In the genomic region with DNA sequence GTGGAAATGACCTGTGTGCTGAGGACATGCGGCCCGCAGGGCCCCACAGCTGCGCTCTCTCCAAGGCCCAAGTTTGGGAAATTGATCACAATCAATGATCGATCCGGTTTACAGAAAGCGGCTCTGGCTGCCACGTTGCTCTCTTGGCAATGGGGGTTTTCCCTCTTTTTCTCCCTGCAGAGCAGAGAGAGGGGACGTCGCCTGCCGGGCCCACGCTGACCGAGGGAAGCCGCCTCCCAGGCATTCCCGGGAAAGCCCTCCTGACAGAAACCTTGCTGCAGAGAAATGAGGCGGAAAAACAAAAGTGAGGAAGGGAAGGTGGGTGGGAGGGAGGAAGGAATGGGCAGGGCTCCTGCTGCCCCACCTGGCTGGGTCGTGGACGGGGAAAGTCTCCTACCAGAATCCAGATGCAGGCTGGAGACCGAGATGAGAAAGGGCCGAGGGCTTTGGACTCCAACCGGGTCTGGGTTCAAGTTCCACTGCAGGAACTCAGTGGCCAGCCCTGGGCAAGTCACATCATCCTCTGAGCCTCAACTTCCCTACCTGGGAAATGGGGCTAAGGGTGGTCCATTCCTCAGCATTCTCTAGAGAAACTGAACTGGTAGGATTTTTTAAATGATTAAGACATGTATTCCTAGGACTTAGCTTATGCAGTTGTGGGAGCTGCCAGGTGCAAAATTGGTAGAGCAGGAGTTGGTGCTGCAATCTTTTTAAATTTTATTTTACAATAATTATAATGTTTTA, we compare ENCODE assay signal across 2 cellular contexts.
TF ChIP-seq lines count a peak whose summit lies in the region.

No MANE protein-coding gene starts in this region.

TF ChIP-seq in HepG2, 621 proteins besides CTCF, POLR2A, EP300 and RAD21:
- TF ChIP-seq HOXD1 (CRISPR knock-in tag; IDR thresholded peaks at IDR 0.05) (no peak), ZNF629 (CRISPR knock-in tag; conservative IDR thresholded peaks at IDR 0.05) (peak; percentile 60)
TF ChIP-seq in HepG2: peak in this region for 1.

TF ChIP-seq in K562, 482 proteins besides CTCF, POLR2A, EP300 and RAD21:
- TF ChIP-seq POLR2AphosphoS5 (IDR thresholded peaks at IDR 0.05; ENCODE audit: control insufficient read depth, insufficient read depth, low read depth, low read length) (no peak), RBM25 (IDR thresholded peaks at IDR 0.05; ENCODE audit: low read depth, low read length, severe bottlenecking) (peak; percentile 27)
